1 cellular context compared by ENCODE assay signal in genomic region chr7:148722340-148723165, GRCh38.
TF ChIP-seq lines count a peak whose summit lies in the region.

No MANE protein-coding gene starts in this region.

TF ChIP-seq in GM23338, 12 proteins besides CTCF, POLR2A, EP300 and RAD21 (continued from another document):
- no peak for TF ChIP-seq ZNF462 (CRISPR knock-in tag; IDR thresholded peaks at IDR 0.05)
- no peak for TF ChIP-seq CREB1 (CRISPR knock-in tag; IDR thresholded peaks at IDR 0.05; ENCODE audit: low read depth)
